ENCODE assay signal across 1 cellular context in genomic region chr1:206600527-206600926, GRCh38.
TF ChIP-seq lines count a peak whose summit lies in the region.

No MANE protein-coding gene starts in this region.

TF ChIP-seq in IMR-90, 13 proteins besides CTCF, POLR2A, EP300 and RAD21 (continued from another document):
- TF ChIP-seq ELK1 (IDR thresholded peaks at IDR 0.05; ENCODE audit: borderline replicate concordance, low read depth, low read length) = no peak
- TF ChIP-seq CEBPB (IDR thresholded peaks at IDR 0.05; ENCODE audit: low read depth, low read length) = no peak
- no peak for TF ChIP-seq NFE2L2 (IDR thresholded peaks at IDR 0.05; ENCODE audit: low read depth, low read length)
